Comparison of ENCODE assay signal across 24 cellular contexts in the genomic region with DNA sequence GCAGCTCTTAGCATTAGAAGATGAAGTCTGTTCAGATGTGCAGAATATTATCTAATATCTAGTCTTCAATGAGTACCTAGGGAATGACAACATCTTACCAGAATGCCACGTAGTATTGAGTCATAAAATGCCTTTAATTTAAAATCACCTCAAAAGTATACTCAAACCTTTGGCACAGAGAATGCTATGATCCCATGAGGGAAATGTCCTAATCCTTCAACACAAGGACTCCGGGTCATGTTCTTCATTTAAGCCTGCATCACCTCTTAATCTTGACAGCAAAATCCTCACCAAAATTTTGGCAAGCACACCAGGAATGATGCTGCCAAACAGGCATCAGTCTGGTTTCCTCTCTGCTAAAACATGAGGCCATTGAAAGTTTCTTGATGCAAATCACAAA. TPM values are rescaled to one million over a fixed set of nuclear protein-coding genes. Genes with fewer than 3 reads are reported as not detected.
DNase-seq lines count a peak whose midpoint lies in the region; ATAC-seq and TF ChIP-seq lines count a peak whose summit lies in the region.
"Had no signal": no experiment of that assay in that cellular context is flagged by ENCODE, and none has a peak within 500 bp of the region (broad histone marks: within the 10 kb centered on the region; RNA-seq: fewer than 3 reads in every experiment).

No MANE protein-coding gene starts in this region.

- H3K4me3 ChIP-seq in mammary epithelial cell (replicated peaks in 1 of 3; ENCODE audit: insufficient read depth in 1 of 3, low read depth in 2 of 3, low read length in 3 of 3) (no peak overlapping the region), breast epithelium (no peak overlapping the region), skeletal muscle cell (ENCODE audit: low read depth, low read length) (no peak overlapping the region)
- H3K4me3 ChIP-seq: BLaER1 treated with 17β-estradiol and CSF1 and Interleukin-3, amounts not matched to agents 10 nM and 100 nM; colonic mucosa; neural progenitor cell; SJCRH30 had no signal

- CTCF ChIA-PET in mammary epithelial cell (lab: Charles Lee; ENCODE audit: low non-redundant PET) = no interaction called here

- H3K27me3 ChIP-seq in mammary epithelial cell (ENCODE audit: insufficient read depth, low read length) = no peaks in the 10 kb centered on the region
- H3K27me3 ChIP-seq in breast epithelium = no peaks in the 10 kb centered on the region
- H3K27me3 ChIP-seq: BLaER1 treated with 17β-estradiol and CSF1 and Interleukin-3, amounts not matched to agents 10 nM and 100 nM; colonic mucosa; neural progenitor cell; SJCRH30 had no signal

- in situ Hi-C loops in mammary epithelial cell (cut with MboI; ENCODE audit: low sequenced_read_pairs in 2 of 2) = no loop called here

- H3K9ac ChIP-seq in mammary epithelial cell (ENCODE audit: insufficient read depth, low read length) = no peak overlapping the region
- H3K9ac ChIP-seq: BLaER1 treated with 17β-estradiol and CSF1 and Interleukin-3, amounts not matched to agents 10 nM and 100 nM; neural progenitor cell had no signal

- H2AFZ ChIP-seq in mammary epithelial cell (ENCODE audit: low read depth, low read length) = no peak overlapping the region
- H2AFZ ChIP-seq: neural progenitor cell had no signal

- ATAC-seq in esophagus mucosa (peak; percentile 25), GM19397 (IDR thresholded peaks at IDR 0.05; ENCODE audit: unreplicated experiment) (no peak)
- ATAC-seq: left lobe of liver, WTC11 had no signal

- TF ChIP-seq CTCF in mammary epithelial cell (conservative IDR thresholded peaks at IDR 0.05 in 1 of 2, IDR thresholded peaks at IDR 0.05 in 1 of 2; ENCODE audit: extremely low read depth in 1 of 2, insufficient read depth in 1 of 2, low read depth in 1 of 2, low read length in 2 of 2) (no peak), breast epithelium (IDR thresholded peaks at IDR 0.05) (no peak)

- no peaks in the 10 kb centered on the region for H3K9me3 ChIP-seq in mammary epithelial cell (replicated peaks; ENCODE audit: insufficient read depth, low read length)
- no peaks in the 10 kb centered on the region for H3K9me3 ChIP-seq in breast epithelium
- H3K9me3 ChIP-seq: colonic mucosa, SJCRH30 had no signal

- no peak overlapping the region for H3K27ac ChIP-seq in mammary epithelial cell (ENCODE audit: insufficient read depth, low read depth, low read length)
- H3K27ac ChIP-seq in breast epithelium = no peak overlapping the region
- H3K27ac ChIP-seq: 22Rv1; BLaER1 treated with 17β-estradiol and CSF1 and Interleukin-3, amounts not matched to agents 10 nM and 100 nM; colonic mucosa; neural progenitor cell; SJCRH30 had no signal

- no peaks in the 10 kb centered on the region for H3K79me2 ChIP-seq in mammary epithelial cell (ENCODE audit: insufficient read depth, low read length)

- intact Hi-C loops in mammary epithelial cell (cut with micrococcal nuclease) (no loop called here), breast epithelium (cut with DNase I; ENCODE audit: low total_unique reads) (no loop called here)

- dilution Hi-C loops in mammary epithelial cell (cut with HindIII; ENCODE audit: low sequenced_read_pairs) = no loop called here

- H3K4me1 ChIP-seq in mammary epithelial cell (ENCODE audit: insufficient read depth, low read length) (peaks cover 4% of the 10 kb centered on the region), breast epithelium (no peaks in the 10 kb centered on the region)
- H3K4me1 ChIP-seq: BLaER1 treated with 17β-estradiol and CSF1 and Interleukin-3, amounts not matched to agents 10 nM and 100 nM; colonic mucosa had no signal

- TF ChIP-seq POLR2A in breast epithelium (IDR thresholded peaks at IDR 0.05) = no peak

- WGBS in mammary epithelial cell (ENCODE audit: low coverage, missing lambda C conversion rate) = 0% methylated on average over 2 of the region's 2 CpGs

- H3K4me2 ChIP-seq in mammary epithelial cell (ENCODE audit: insufficient read depth, low read depth, low read length) = no peak overlapping the region
- H3K4me2 ChIP-seq: BLaER1 treated with 17β-estradiol and CSF1 and Interleukin-3, amounts not matched to agents 10 nM and 100 nM; neural progenitor cell had no signal

- H3K36me3 ChIP-seq in mammary epithelial cell (ENCODE audit: insufficient read depth, low read length) (no peaks in the 10 kb centered on the region), breast epithelium (no peaks in the 10 kb centered on the region)
- H3K36me3 ChIP-seq: BLaER1 treated with 17β-estradiol and CSF1 and Interleukin-3, amounts not matched to agents 10 nM and 100 nM; colonic mucosa; neural progenitor cell; SJCRH30 had no signal

- H4K20me1 ChIP-seq in mammary epithelial cell (ENCODE audit: insufficient read depth, low read length) = no peaks in the 10 kb centered on the region
- H4K20me1 ChIP-seq: BLaER1 treated with 17β-estradiol and CSF1 and Interleukin-3, amounts not matched to agents 10 nM and 100 nM had no signal

- no TSS peak for BruUV-seq in mammary epithelial cell (replicated peaks; lab: Mats Ljungman, UMichigan)

- peak; percentile 64 for DNase-seq in mammary epithelial cell
- no peak for DNase-seq in breast epithelium (ENCODE audit: low spot score in 2 of 2)
- DNase-seq in RKO (ENCODE audit: low spot score) = peak; percentile 30
- DNase-seq in skeletal muscle cell (ENCODE audit: low read depth) = peak; percentile 79
- DNase-seq in stimulated activated CD4-positive, alpha-beta T cell treated with anti-CD3 and anti-CD28 coated beads, Interleukin-4, amount 100 ng/mL, for 1 hour = no peak
- no peak for DNase-seq in NCI-H2196 (lab: John Stamatoyannopoulos, UW; ENCODE audit: unreplicated experiment)
- DNase-seq: activated CD4-positive, alpha-beta memory T cell treated with anti-CD3 and anti-CD28 coated beads for 36 hours; activated naive CD4-positive, alpha-beta T cell treated with Interleukin-2 at 50 U/mL for 16 hours; anterior cingulate cortex; colonic mucosa; KG1; NCI-H1048; NCI-H2081; NCI-H524; SJCRH30; stimulated activated CD8-positive, alpha-beta memory T cell treated with anti-CD3 and anti-CD28 coated beads, Interleukin-4, amount 100 ng/mL, for 48 hours; T-helper 2 cell had no signal

RNA-seq across cellular contexts. Expression of a gene that starts 23.6 kb away (rescaled TPM):
- total RNA-seq in mammary epithelial cell (100 to 1,000 TPM in 1 of 2 donors, 10 to 100 TPM in 1; 65.4 to 171 TPM), breast epithelium (10 to 100 TPM; 19.8 to 54.4 (median 50.8) TPM), esophagus mucosa (86.2 TPM)
- polyA plus RNA-seq in mammary epithelial cell = 16.0 TPM
- polyA minus RNA-seq in mammary epithelial cell = 17.5 TPM

Comparison
In these comparisons a context has a peak if more than half of its experiments do, and no peak if none do; other contexts are left out.
1. DNase-seq: peak in mammary epithelial cell (single experiment), RKO (single experiment) and skeletal muscle cell (single experiment); none in breast epithelium (0 of 2), stimulated activated CD4-positive, alpha-beta T cell treated with anti-CD3 and anti-CD28 coated beads, Interleukin-4, amount 100 ng/mL, for 1 hour (single experiment) and NCI-H2196 (single experiment).